In genomic region chr19:35123573-35123972, GRCh38 we compare ENCODE assay signal across 9 cellular contexts. TPM values are rescaled to one million over a fixed set of nuclear protein-coding genes. Genes with fewer than 3 reads are reported as not detected.
A peak's percentile ranks its signal among the peaks of the same experiment; 100 is the strongest.
DNase-seq lines count a peak whose midpoint lies in the region; ATAC-seq lines count a peak whose summit lies in the region.
"Had no signal": no experiment of that assay in that cellular context is flagged by ENCODE, and none has a peak within 500 bp of the region (broad histone marks: within the 10 kb centered on the region; RNA-seq: fewer than 3 reads in every experiment).

No MANE protein-coding gene starts in this region.

- peak overlapping the region; percentile 86 to 93 (median 91) for H3K4me3 Mint-ChIP-seq in naive B cell

- no peak for ATAC-seq in naive B cell (ENCODE audit: low read depth in 2 of 2)

- DNase-seq in AG08395 (ENCODE audit: low spot score), result peak; percentile 45
- peak; percentile 52 for DNase-seq in NCI-H1694 (lab: John Stamatoyannopoulos, UW)
- peak; percentile 61 for DNase-seq in epidermal melanocyte (ENCODE audit: insufficient read length, low spot score)
- DNase-seq in naive B cell, result no peak
- no peak for DNase-seq in activated CD8-positive, alpha-beta memory T cell treated with anti-CD3 and anti-CD28 coated beads, Interleukin-2, amount 50 U/mL, for 4 hours
- DNase-seq in RPMI8226, result no peak
- DNase-seq in SIG-M5 (lab: John Stamatoyannopoulos, UW), result no peak
- no peak for DNase-seq in putamen (ENCODE audit: low spot score)
- DNase-seq: NCI-H1048 had no signal

- no peaks in the 10 kb centered on the region for H3K9me3 Mint-ChIP-seq in naive B cell

- H3K27me3 Mint-ChIP-seq in naive B cell, result no peaks in the 10 kb centered on the region

- no peaks in the 10 kb centered on the region for H3K36me3 Mint-ChIP-seq in naive B cell

- H3K27ac Mint-ChIP-seq in naive B cell, result peak overlapping the region in 1 of 6 donors; percentile 84

- H3K4me1 Mint-ChIP-seq in naive B cell, result peaks cover 17 to 20% (median 20%) of the 10 kb centered on the region in 3 donors

RNA-seq across cellular contexts. Expression of gene FXYD3, which starts 8.0 kb away (rescaled TPM):
- not detected for polyA plus RNA-seq in naive B cell (ENCODE audit: low read depth in 6 of 6)

RNA-seq across cellular contexts. Expression of gene LGI4, which starts 11.3 kb away (rescaled TPM):
- not detected for polyA plus RNA-seq in naive B cell (ENCODE audit: low read depth in 6 of 6)

RNA-seq across cellular contexts. Expression of gene FXYD1, which starts 15.1 kb away (rescaled TPM):
- polyA plus RNA-seq in naive B cell (ENCODE audit: low read depth in 6 of 6), result 1 to 10 TPM; 1.0 to 2.7 (median 1.2) TPM

RNA-seq across cellular contexts. Expression of gene FXYD7, which starts 19.5 kb away (rescaled TPM):
- polyA plus RNA-seq in naive B cell (ENCODE audit: low read depth in 6 of 6), result 1 to 10 TPM; 2.0 to 4.5 (median 3.4) TPM

RNA-seq across cellular contexts. Expression of gene FXYD5, which starts 31.0 kb away (rescaled TPM):
- 100 to 1,000 TPM; 290 to 440 (median 351) TPM for polyA plus RNA-seq in naive B cell (ENCODE audit: low read depth in 6 of 6)

Comparison
In these comparisons a context has a peak if more than half of its experiments do, and no peak if none do; other contexts are left out.
1. DNase-seq: peak in AG08395 (single experiment), NCI-H1694 (single experiment) and epidermal melanocyte (single experiment); none in naive B cell (single experiment), activated CD8-positive, alpha-beta memory T cell treated with anti-CD3 and anti-CD28 coated beads, Interleukin-2, amount 50 U/mL, for 4 hours (single experiment), RPMI8226 (single experiment), SIG-M5 (single experiment) and putamen (single experiment).